In genomic region chr1:90475623-90476022, GRCh38 we compare ENCODE assay signal across 14 cellular contexts.
DNase-seq lines count a peak whose midpoint lies in the region; FAIRE-seq and TF ChIP-seq lines count a peak whose summit lies in the region.
"Had no signal": no experiment of that assay in that cellular context is flagged by ENCODE, and none has a peak within 500 bp of the region (broad histone marks: within the 10 kb centered on the region; RNA-seq: fewer than 3 reads in every experiment).

No MANE protein-coding gene starts in this region.

- H3K4me1 ChIP-seq in adipocyte (ENCODE audit: control insufficient read depth, insufficient read depth, low read length): no peaks in the 10 kb centered on the region
- H3K4me1 ChIP-seq in spleen: no peaks in the 10 kb centered on the region
- H3K4me1 ChIP-seq: testis had no signal

- H3K9me3 ChIP-seq in adipocyte (ENCODE audit: control insufficient read depth, low read length): no peaks in the 10 kb centered on the region
- no peaks in the 10 kb centered on the region for H3K9me3 ChIP-seq in spleen
- H3K9me3 ChIP-seq: testis had no signal

- peak; percentile 26 for TF ChIP-seq CTCF in D721Med (IDR thresholded peaks at IDR 0.05; ENCODE audit: insufficient read depth, missing control alignments)
- no peak for TF ChIP-seq CTCF in spleen (IDR thresholded peaks at IDR 0.05 in 8 of 11, conservative IDR thresholded peaks at IDR 0.05 in 3 of 11)

- no peak overlapping the region for H3K27ac ChIP-seq in spleen
- H3K27ac ChIP-seq: testis had no signal

- H3K9ac ChIP-seq in adipocyte (ENCODE audit: low read length): no peak overlapping the region

- H3K27me3 ChIP-seq in adipocyte (replicated peaks; ENCODE audit: control insufficient read depth, insufficient read depth, low read length) (no peaks in the 10 kb centered on the region), spleen (replicated peaks in 1 of 7) (no peaks in the 10 kb centered on the region)
- H3K27me3 ChIP-seq: testis had no signal

- H3K36me3 ChIP-seq in adipocyte (ENCODE audit: control insufficient read depth, insufficient read depth, low read length, severe bottlenecking) (no peaks in the 10 kb centered on the region), spleen (no peaks in the 10 kb centered on the region)

- DNase-seq in D721Med (ENCODE audit: insufficient read length, low spot score) (no peak), Kasumi-1 (lab: John Stamatoyannopoulos, UW) (peak; percentile 4 to 28), adipocyte (ENCODE audit: low read depth) (peak; percentile 27), medulla oblongata (ENCODE audit: extremely low spot score) (peak; percentile 25), H54 (ENCODE audit: insufficient read length, low spot score) (no peak), spleen (no peak)
- DNase-seq in stimulated activated CD8-positive, alpha-beta memory T cell treated with anti-CD3 and anti-CD28 coated beads, Interleukin-4, amount 100 ng/mL, for 48 hours: no peak
- DNase-seq in activated CD4-positive, alpha-beta T cell treated with anti-CD3 and anti-CD28 coated beads for 1 hour: no peak
- DNase-seq: activated CD4-positive, alpha-beta T cell treated with anti-CD3 and anti-CD28 coated beads, Interleukin-2, amount 10 ng/mL, durations not matched to agents 24 days and 14 days; activated naive CD4-positive, alpha-beta T cell treated with anti-CD3 and anti-CD28 coated beads for 36 hours; Calu3; NCI-H1417 treated with DMSO at 0.1 percent for 48 hours; stimulated activated CD4-positive, alpha-beta T cell treated with anti-CD3 and anti-CD28 coated beads, Interleukin-4, amount 100 ng/mL, for 1 hour; testis had no signal

- intact Hi-C loops in spleen (cut with DNase I; ENCODE audit: low total_unique reads): no loop called here

- no peak for TF ChIP-seq POLR2A in H54 (IDR thresholded peaks at IDR 0.05; ENCODE audit: low read depth, low read length)
- TF ChIP-seq POLR2A in spleen (IDR thresholded peaks at IDR 0.05): no peak

- H3K4me3 ChIP-seq in adipocyte (ENCODE audit: low read length) (no peak overlapping the region), spleen (no peak overlapping the region)
- H3K4me3 ChIP-seq: testis had no signal

- WGBS in spleen, 5 donors: 51 to 62% (median 52%) methylated on average over 2 of the region's 2 CpGs

- no peak for FAIRE-seq in D721Med (lab: Jason Lieb, UNC)
- no peak for FAIRE-seq in H54 (lab: Jason Lieb, UNC)

Comparison
In these comparisons a context has a peak if more than half of its experiments do, and no peak if none do; other contexts are left out.
1. DNase-seq: peak in Kasumi-1 (2 of 2), adipocyte (single experiment) and medulla oblongata (single experiment); none in D721Med (single experiment), H54 (single experiment), stimulated activated CD8-positive, alpha-beta memory T cell treated with anti-CD3 and anti-CD28 coated beads, Interleukin-4, amount 100 ng/mL, for 48 hours (single experiment), spleen (single experiment) and activated CD4-positive, alpha-beta T cell treated with anti-CD3 and anti-CD28 coated beads for 1 hour (single experiment).